ENCODE assay signal across 1 cellular context in genomic region chr6:110545081-110545872, GRCh38.
TF ChIP-seq lines count a peak whose summit lies in the region.

No MANE protein-coding gene starts in this region.

TF ChIP-seq in K562, 482 proteins besides CTCF, POLR2A, EP300 and RAD21 (continued from another document):
- TF ChIP-seq ZNF655 (CRISPR knock-in tag; IDR thresholded peaks at IDR 0.05) (no peak), E2F6 (IDR thresholded peaks at IDR 0.05; ENCODE audit: borderline replicate concordance in 1 of 2, extremely low read depth in 1 of 2, insufficient read depth in 1 of 2, insufficient read length in 1 of 2, low read depth in 1 of 2, low read length in 1 of 2, poor library complexity in 1 of 2, severe bottlenecking in 1 of 2) (no peak), SNRNP70 (optimal IDR thresholded peaks at IDR 0.05; ENCODE audit: low read depth, low read length) (no peak), KAT8 (IDR thresholded peaks at IDR 0.05; ENCODE audit: low read depth) (no peak), MEIS2 (IDR thresholded peaks at IDR 0.05; ENCODE audit: partially characterized antibody) (no peak), NFE2 (IDR thresholded peaks at IDR 0.05; ENCODE audit: low read depth) (peak; percentile 50), ZNF740 (CRISPR knock-in tag; IDR thresholded peaks at IDR 0.05) (no peak), ZNF740 (tag; IDR thresholded peaks at IDR 0.05) (no peak), MIER1 (IDR thresholded peaks at IDR 0.05; ENCODE audit: low read depth) (no peak), ATF1 (CRISPR knock-in tag; IDR thresholded peaks at IDR 0.05) (no peak), ATF1 (tag; IDR thresholded peaks at IDR 0.05) (no peak), CEBPG (CRISPR knock-in tag; IDR thresholded peaks at IDR 0.05) (no peak), CEBPG (tag; conservative IDR thresholded peaks at IDR 0.05 in 1 of 2, IDR thresholded peaks at IDR 0.05 in 1 of 2) (no peak), THAP12 (CRISPR knock-in tag; IDR thresholded peaks at IDR 0.05) (no peak), PATZ1 (CRISPR knock-in tag; IDR thresholded peaks at IDR 0.05; ENCODE audit: borderline replicate concordance) (no peak), ZNF124 (CRISPR knock-in tag; IDR thresholded peaks at IDR 0.05) (no peak), ZNF174 (CRISPR knock-in tag; IDR thresholded peaks at IDR 0.05) (no peak), RBM39 (optimal IDR thresholded peaks at IDR 0.05; ENCODE audit: low read depth, low read length) (no peak), MAFG (tag; conservative IDR thresholded peaks at IDR 0.05) (0 out of 2 replicates have a peak, but pooled peaks have one; percentile 10)
